ENCODE assay signal across 8 cellular contexts in genomic region chr11:78045851-78046485, GRCh38. TPM values are rescaled to one million over a fixed set of nuclear protein-coding genes. Genes with fewer than 3 reads are reported as not detected.
A peak's percentile ranks its signal among the peaks of the same experiment; 100 is the strongest.
DNase-seq lines count a peak whose midpoint lies in the region; ATAC-seq and TF ChIP-seq lines count a peak whose summit lies in the region.

No MANE protein-coding gene starts in this region.

- DNase-seq in CD8-positive, alpha-beta T cell, result peak; percentile 58 to 90 (median 77)
- DNase-seq in NCI-H1048 (lab: John Stamatoyannopoulos, UW), result peak; percentile 16
- peak; percentile 66 to 84 (median 75) for DNase-seq in T-helper 17 cell
- DNase-seq in amygdala (lab: John Stamatoyannopoulos, UW), result peak in 55 of 56 donors; percentile 12 to 90 (median 66)
- peak; percentile 83 for DNase-seq in left ventricle myocardium inferior
- peak; percentile 78 for DNase-seq in putamen (ENCODE audit: low spot score)
- DNase-seq in uterus, result peak; percentile 76 to 89

- H3K4me1 Mint-ChIP-seq in CD8-positive, alpha-beta T cell (ENCODE audit: low read depth), result peaks cover 13% of the 10 kb centered on the region
- H3K4me1 Mint-ChIP-seq in T-helper 17 cell, result peaks cover 10% of the 10 kb centered on the region

- H3K4me1 ChIP-seq in CD8-positive, alpha-beta T cell (ENCODE audit: insufficient read depth, low read length), result peaks cover 5% of the 10 kb centered on the region
- H3K4me1 ChIP-seq in left ventricle myocardium inferior (peaks cover 12% of the 10 kb centered on the region), uterus (no peaks in the 10 kb centered on the region)

- peak; percentile 95 for ATAC-seq in CD8-positive, alpha-beta T cell
- ATAC-seq in GM21825 (IDR thresholded peaks at IDR 0.05; ENCODE audit: unreplicated experiment) (peak; percentile 63), T-helper 17 cell (peak; percentile 97)

- H3K27ac Mint-ChIP-seq in CD8-positive, alpha-beta T cell, result no peak overlapping the region
- H3K27ac Mint-ChIP-seq in T-helper 17 cell, result peak overlapping the region; percentile 88

- H3K27ac ChIP-seq in CD8-positive, alpha-beta T cell (ENCODE audit: low read depth, low read length), result no peak overlapping the region
- H3K27ac ChIP-seq in left ventricle myocardium inferior (replicated peaks), result peak overlapping the region; percentile 42
- H3K27ac ChIP-seq in uterus, result peak overlapping the region; percentile 62 to 85

- no peaks in the 10 kb centered on the region for H3K27me3 ChIP-seq in CD8-positive, alpha-beta T cell (ENCODE audit: insufficient read depth, low read length)
- H3K27me3 ChIP-seq in left ventricle myocardium inferior (ENCODE audit: low read depth) (no peaks in the 10 kb centered on the region), uterus (no peaks in the 10 kb centered on the region)

- no peaks in the 10 kb centered on the region for H3K36me3 ChIP-seq in CD8-positive, alpha-beta T cell (ENCODE audit: insufficient read depth, low read length)
- H3K36me3 ChIP-seq in left ventricle myocardium inferior (no peaks in the 10 kb centered on the region), uterus (no peaks in the 10 kb centered on the region)

- no peaks in the 10 kb centered on the region for H3K27me3 Mint-ChIP-seq in CD8-positive, alpha-beta T cell (ENCODE audit: low read depth)
- peaks cover 10% of the 10 kb centered on the region for H3K27me3 Mint-ChIP-seq in T-helper 17 cell

- TF ChIP-seq POLR2A in uterus (IDR thresholded peaks at IDR 0.05), result peak in 1 of 2 donors; percentile 13

- H3K36me3 Mint-ChIP-seq in CD8-positive, alpha-beta T cell, result no peaks in the 10 kb centered on the region
- no peaks in the 10 kb centered on the region for H3K36me3 Mint-ChIP-seq in T-helper 17 cell (ENCODE audit: low read depth)

- peak overlapping the region; percentile 63 for H3K4me3 Mint-ChIP-seq in CD8-positive, alpha-beta T cell
- H3K4me3 Mint-ChIP-seq in T-helper 17 cell, result peak overlapping the region; percentile 85

- CTCF ChIA-PET in CD8-positive, alpha-beta T cell (lab: Charles Lee), result interaction anchor here (0.6 to 3.1 kb wide), 23 partner anchors 8 to 519 kb away, joined by 3 to 10 read pairs (median 4); no protein-coding TSS in a partner anchor

- peak; percentile 97 for TF ChIP-seq CTCF in CD8-positive, alpha-beta T cell (IDR thresholded peaks at IDR 0.05)
- peak; percentile 99 for TF ChIP-seq CTCF in left ventricle myocardium inferior (IDR thresholded peaks at IDR 0.05; ENCODE audit: borderline replicate concordance)
- TF ChIP-seq CTCF in uterus (IDR thresholded peaks at IDR 0.05), result peak; percentile 90 to 99 (median 96)

- intact Hi-C loops in CD8-positive, alpha-beta T cell (cut with DNase I, micrococcal nuclease), result loop anchor here (1.0 to 5.0 kb wide), 6 partner anchors 51 to 519 kb away; partner anchors contain the start of gene INTS4 (in 2 of the 2)
- intact Hi-C loops in left ventricle myocardium inferior (cut with micrococcal nuclease), result no loop called here
- intact Hi-C loops in uterus (cut with DNase I; ENCODE audit: low total_unique reads), result no loop called here

- no peaks in the 10 kb centered on the region for H3K9me3 Mint-ChIP-seq in CD8-positive, alpha-beta T cell

- H3K9me3 ChIP-seq in CD8-positive, alpha-beta T cell (ENCODE audit: low read length), result no peaks in the 10 kb centered on the region
- H3K9me3 ChIP-seq in T-helper 17 cell (ENCODE audit: control insufficient read depth, low read length, poor library complexity, severe bottlenecking) (no peaks in the 10 kb centered on the region), left ventricle myocardium inferior (replicated peaks) (no peaks in the 10 kb centered on the region), uterus (no peaks in the 10 kb centered on the region)

- POLR2A ChIA-PET in CD8-positive, alpha-beta T cell (lab: Charles Lee), result interaction anchor here (1.3 kb wide), 1 partner anchor 51 kb away, joined by 7 read pairs; the partner anchor contains the start of gene INTS4

- H3K4me3 ChIP-seq in CD8-positive, alpha-beta T cell (ENCODE audit: low read depth, low read length), result peak overlapping the region; percentile 48
- H3K4me3 ChIP-seq in left ventricle myocardium inferior, result peak overlapping the region; percentile 64
- peak overlapping the region; percentile 37 to 54 for H3K4me3 ChIP-seq in uterus

RNA-seq across cellular contexts. Expression of gene THRSP, which starts 17.7 kb away (rescaled TPM):
- total RNA-seq in CD8-positive, alpha-beta T cell, result not detected
- total RNA-seq in T-helper 17 cell, result not detected
- 0.25 TPM for total RNA-seq in left ventricle myocardium inferior
- not detected for total RNA-seq in uterus

RNA-seq across cellular contexts. Expression of gene KCTD14, which starts 22.9 kb away (rescaled TPM):
- under 1 TPM in 1 of 2 experiments, not detected in 1; 0.19 TPM for total RNA-seq in CD8-positive, alpha-beta T cell
- total RNA-seq in T-helper 17 cell (under 1 TPM; 0.17 to 0.52 TPM), left ventricle myocardium inferior (0.16 TPM), uterus (10 to 100 TPM in 1 of 4 donors, 1 to 10 TPM in 3; 4.1 to 10.6 (median 8.2) TPM)

RNA-seq across cellular contexts. Expression of gene NDUFC2, which starts 33.7 kb away (rescaled TPM):
- total RNA-seq in CD8-positive, alpha-beta T cell, result 10 to 100 TPM; 72.2 to 76.3 TPM
- total RNA-seq in T-helper 17 cell (10 to 100 TPM; 36.9 to 47.1 TPM), left ventricle myocardium inferior (295 TPM), uterus (100 to 1,000 TPM in 1 of 4 donors, 10 to 100 TPM in 3; 10.2 to 137 (median 66.7) TPM)

RNA-seq across cellular contexts. Expression of gene INTS4, which starts 51.5 kb away (rescaled TPM):
- 10 to 100 TPM; 39.4 to 49.0 TPM for total RNA-seq in CD8-positive, alpha-beta T cell
- 10 to 100 TPM; 48.9 to 53.4 TPM for total RNA-seq in T-helper 17 cell
- 15.4 TPM for total RNA-seq in left ventricle myocardium inferior
- total RNA-seq in uterus, result 10 to 100 TPM; 13.8 to 68.8 (median 45.7) TPM

Comparison
In these comparisons a context has a peak if more than half of its experiments do, and no peak if none do; other contexts are left out.
1. DNase-seq: peak in every context shown above with its lines; median percentile 83 in left ventricle myocardium inferior; 82 in uterus; 78 in putamen; 77 in CD8-positive, alpha-beta T cell; 75 in T-helper 17 cell; 66 in amygdala; 16 in NCI-H1048.
2. intact Hi-C loops: an anchor here in CD8-positive, alpha-beta T cell (1.0 to 5.0 kb wide); none called in left ventricle myocardium inferior and uterus.